ENCODE assay signal across 9 cellular contexts in genomic region chr5:131514316-131515275, GRCh38.
DNase-seq lines count a peak whose midpoint lies in the region; ATAC-seq and TF ChIP-seq lines count a peak whose summit lies in the region.
"Had no signal": no experiment of that assay in that cellular context is flagged by ENCODE, and none has a peak within 500 bp of the region (broad histone marks: within the 10 kb centered on the region; RNA-seq: fewer than 3 reads in every experiment).

No MANE protein-coding gene starts in this region.

- DNase-seq in GM10248 (ENCODE audit: extremely low spot score) (peak; percentile 17), KG1 (lab: John Stamatoyannopoulos, UW) (no peak)
- DNase-seq in activated naive CD4-positive, alpha-beta T cell treated with anti-CD3 and anti-CD28 coated beads, Interleukin-2, amount 50 U/mL, for 72 hours (ENCODE audit: low spot score in 2 of 2) = no peak
- no peak for DNase-seq in natural killer cell treated with Interleukin-12 subunit alpha and Interleukin-12 subunit beta and Interleukin-15 and Interleukin-18, amount 100 ng/mL, for 72 hours (ENCODE audit: low spot score)
- DNase-seq: nephron progenitor cell had no signal

- H3K27me3 Mint-ChIP-seq in natural killer cell treated with Interleukin-12 subunit alpha and Interleukin-12 subunit beta and Interleukin-15 and Interleukin-18, amount 100 ng/mL, for 72 hours = no peaks in the 10 kb centered on the region

- TF ChIP-seq CTCF in GM10248 (IDR thresholded peaks at IDR 0.05; ENCODE audit: control extremely low read depth, extremely low read depth, low read depth, missing control alignments) = no peak

- H3K4me3 Mint-ChIP-seq in natural killer cell treated with Interleukin-12 subunit alpha and Interleukin-12 subunit beta and Interleukin-15 and Interleukin-18, amount 100 ng/mL, for 72 hours = peak overlapping the region; percentile 85
- H3K4me3 Mint-ChIP-seq: nephron progenitor cell had no signal

- POLR2A ChIA-PET in GM10248 (lab: Yijun Ruan, JAX) = no interaction called here

- CTCF ChIA-PET in GM10248 (lab: Yijun Ruan, JAX) = no interaction called here

- ATAC-seq in HG03354 (IDR thresholded peaks at IDR 0.05; ENCODE audit: poor library complexity, severe bottlenecking, unreplicated experiment) (peak; percentile 47), GM19397 (IDR thresholded peaks at IDR 0.05; ENCODE audit: unreplicated experiment) (no peak), esophagus mucosa (no peak), GM18517 (IDR thresholded peaks at IDR 0.05; ENCODE audit: unreplicated experiment) (no peak)
- ATAC-seq in activated naive CD4-positive, alpha-beta T cell treated with anti-CD3 and anti-CD28 coated beads, Interleukin-2, amount 50 U/mL, for 72 hours = peak; percentile 72 to 82
- ATAC-seq in natural killer cell treated with Interleukin-12 subunit alpha and Interleukin-12 subunit beta and Interleukin-15 and Interleukin-18, amount 100 ng/mL, for 72 hours = peak; percentile 75 to 81

- H3K4me1 Mint-ChIP-seq in natural killer cell treated with Interleukin-12 subunit alpha and Interleukin-12 subunit beta and Interleukin-15 and Interleukin-18, amount 100 ng/mL, for 72 hours (ENCODE audit: low read depth in 2 of 2) = peaks cover 29 to 41% of the 10 kb centered on the region in 2 donors
- H3K4me1 Mint-ChIP-seq: nephron progenitor cell had no signal

- peak overlapping the region; percentile 9 to 17 for H3K27ac Mint-ChIP-seq in activated naive CD4-positive, alpha-beta T cell treated with anti-CD3 and anti-CD28 coated beads, Interleukin-2, amount 50 U/mL, for 72 hours
- peak overlapping the region; percentile 75 to 96 for H3K27ac Mint-ChIP-seq in natural killer cell treated with Interleukin-12 subunit alpha and Interleukin-12 subunit beta and Interleukin-15 and Interleukin-18, amount 100 ng/mL, for 72 hours

- H3K9me3 Mint-ChIP-seq in activated naive CD4-positive, alpha-beta T cell treated with anti-CD3 and anti-CD28 coated beads, Interleukin-2, amount 50 U/mL, for 72 hours = no peaks in the 10 kb centered on the region
- no peaks in the 10 kb centered on the region for H3K9me3 Mint-ChIP-seq in natural killer cell treated with Interleukin-12 subunit alpha and Interleukin-12 subunit beta and Interleukin-15 and Interleukin-18, amount 100 ng/mL, for 72 hours
- H3K9me3 Mint-ChIP-seq: nephron progenitor cell had no signal

- peaks cover 0 to 30% of the 10 kb centered on the region in 2 donors for H3K36me3 Mint-ChIP-seq in activated naive CD4-positive, alpha-beta T cell treated with anti-CD3 and anti-CD28 coated beads, Interleukin-2, amount 50 U/mL, for 72 hours
- H3K36me3 Mint-ChIP-seq in natural killer cell treated with Interleukin-12 subunit alpha and Interleukin-12 subunit beta and Interleukin-15 and Interleukin-18, amount 100 ng/mL, for 72 hours = peaks cover 11% of the 10 kb centered on the region

Comparison
In these comparisons a context has a peak if more than half of its experiments do, and no peak if none do; other contexts are left out.
1. ATAC-seq: peak in HG03354 (single experiment), activated naive CD4-positive, alpha-beta T cell treated with anti-CD3 and anti-CD28 coated beads, Interleukin-2, amount 50 U/mL, for 72 hours (2 of 2) and natural killer cell treated with Interleukin-12 subunit alpha and Interleukin-12 subunit beta and Interleukin-15 and Interleukin-18, amount 100 ng/mL, for 72 hours (2 of 2); none in GM19397 (single experiment), esophagus mucosa (single experiment) and GM18517 (single experiment).